ENCODE assay signal across 1 cellular context in genomic region chr2:136381722-136382633, GRCh38.
TF ChIP-seq lines count a peak whose summit lies in the region.

No MANE protein-coding gene starts in this region.

TF ChIP-seq in GM12878, 131 proteins besides CTCF, POLR2A, EP300 and RAD21 (continued from another document and continues in another):
- 0 out of 2 replicates have a peak, but pooled peaks have one; percentile 3 for TF ChIP-seq REST (IDR thresholded peaks at IDR 0.05; ENCODE audit: low read depth, low read length)
- TF ChIP-seq SMAD1 (IDR thresholded peaks at IDR 0.05; ENCODE audit: low read depth, partially characterized antibody): peak; percentile 13
- peak; percentile 90 for TF ChIP-seq CREM (IDR thresholded peaks at IDR 0.05; ENCODE audit: low read depth)
- TF ChIP-seq STAT1 (conservative IDR thresholded peaks at IDR 0.05): no peak
- peak; percentile 13; the same call in 1 of the 2 replicates for TF ChIP-seq CHD1 (IDR thresholded peaks at IDR 0.05; ENCODE audit: low read depth, low read length)
- TF ChIP-seq ATF3 (IDR thresholded peaks at IDR 0.05; ENCODE audit: borderline replicate concordance, extremely low read depth, low read depth, low read length): no peak
- TF ChIP-seq TCF3 (IDR thresholded peaks at IDR 0.05; ENCODE audit: borderline replicate concordance, insufficient read depth, low read depth, low read length): peak; percentile 94
- peak; percentile 69 for TF ChIP-seq FOXM1 (IDR thresholded peaks at IDR 0.05; ENCODE audit: low read depth, low read length)
- peak; percentile 75; the same call in 1 of the 2 replicates for TF ChIP-seq IRF4 (IDR thresholded peaks at IDR 0.05; ENCODE audit: low read depth, low read length)
- peak; percentile 93 for TF ChIP-seq CREB1 (IDR thresholded peaks at IDR 0.05; ENCODE audit: low read depth)
- TF ChIP-seq ZBTB40 (IDR thresholded peaks at IDR 0.05; ENCODE audit: borderline replicate concordance): no peak
- TF ChIP-seq NR2F1 (conservative IDR thresholded peaks at IDR 0.05): peak; percentile 67
- no peak for TF ChIP-seq ZBTB4 (CRISPR knock-in tag; IDR thresholded peaks at IDR 0.05)
- TF ChIP-seq TCF12 (IDR thresholded peaks at IDR 0.05; ENCODE audit: low read depth, low read length): peak; percentile 94
- peak; percentile 84; the same call in 1 of the 2 replicates for TF ChIP-seq PKNOX1 (IDR thresholded peaks at IDR 0.05)
- 0 out of 2 replicates have a peak, but pooled peaks have one; percentile 55 for TF ChIP-seq LARP7 (IDR thresholded peaks at IDR 0.05)
- TF ChIP-seq RELB (IDR thresholded peaks at IDR 0.05; ENCODE audit: low read depth): peak; percentile 75
- TF ChIP-seq POLR2AphosphoS2 (IDR thresholded peaks at IDR 0.05; ENCODE audit: low read depth, low read length): no peak
- TF ChIP-seq BRCA1 (IDR thresholded peaks at IDR 0.05; ENCODE audit: low read depth, low read length): no peak
- TF ChIP-seq SIN3A (IDR thresholded peaks at IDR 0.05; ENCODE audit: low read depth, low read length): no peak
- 0 out of 2 replicates have a peak, but pooled peaks have one; percentile 15 for TF ChIP-seq YY1 (IDR thresholded peaks at IDR 0.05; ENCODE audit: low read depth, low read length)
- peak; percentile 13; the same call in 1 of the 2 replicates for TF ChIP-seq RCOR1 (conservative IDR thresholded peaks at IDR 0.05; ENCODE audit: low read depth, low read length)
- no peak for TF ChIP-seq RB1 (IDR thresholded peaks at IDR 0.05; ENCODE audit: borderline replicate concordance)
- no peak; the same call in 1 of the 2 replicates for TF ChIP-seq RAD51 (IDR thresholded peaks at IDR 0.05)
- no peak for TF ChIP-seq MAX (IDR thresholded peaks at IDR 0.05; ENCODE audit: low read depth, low read length)
- no peak for TF ChIP-seq MYC (IDR thresholded peaks at IDR 0.05; ENCODE audit: insufficient read depth, insufficient read length, insufficient replicate concordance, low read length, severe bottlenecking)
- TF ChIP-seq BHLHE40 (IDR thresholded peaks at IDR 0.05; ENCODE audit: borderline replicate concordance in 1 of 2, low read depth in 2 of 2, low read length in 1 of 2): peak; percentile 52 to 68; a peak in 3 of 4 replicates
- TF ChIP-seq SUPT20H (IDR thresholded peaks at IDR 0.05; ENCODE audit: borderline replicate concordance, control insufficient read depth, low read depth, low read length): no peak
- peak; percentile 61; the same call in 1 of the 2 replicates for TF ChIP-seq ZNF687 (IDR thresholded peaks at IDR 0.05)
- TF ChIP-seq PML (IDR thresholded peaks at IDR 0.05; ENCODE audit: low read length): no peak
- no peak for TF ChIP-seq PRDM15 (CRISPR knock-in tag; IDR thresholded peaks at IDR 0.05)
- no peak for TF ChIP-seq ZNF24 (IDR thresholded peaks at IDR 0.05)
- TF ChIP-seq RBBP5 (conservative IDR thresholded peaks at IDR 0.05): no peak
